In the genomic region with DNA sequence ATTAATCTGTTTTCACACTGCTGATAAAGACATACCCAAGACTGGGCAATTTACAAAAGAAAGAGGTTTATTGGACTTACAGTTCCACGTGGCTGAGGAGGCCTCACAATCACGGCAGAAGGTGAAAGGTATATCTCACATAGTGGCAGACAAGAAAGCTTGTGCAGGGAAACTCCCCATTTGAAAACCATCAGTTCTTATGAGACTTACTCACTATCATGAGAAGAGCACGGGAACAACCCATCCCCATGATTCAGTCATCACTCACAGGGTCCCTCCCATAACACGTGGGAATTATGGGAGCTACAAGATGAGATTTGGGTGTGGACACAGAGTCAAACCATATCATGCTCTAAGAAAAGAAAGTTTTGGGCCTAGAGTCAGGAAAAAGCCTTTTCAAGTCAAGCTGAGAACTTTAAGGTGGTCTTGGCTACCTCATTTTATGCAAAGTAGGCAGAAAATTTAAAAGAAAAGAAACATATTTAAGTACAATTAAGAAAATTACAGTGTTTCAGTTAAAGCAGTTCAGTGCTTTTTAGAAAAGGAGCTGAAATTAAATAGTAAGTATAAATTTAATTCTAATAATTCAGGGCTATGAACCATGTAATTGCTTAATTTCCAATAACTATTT, we compare ENCODE assay signal across 1 cellular context.
TF ChIP-seq lines count a peak whose summit lies in the region.

No MANE protein-coding gene starts in this region.

TF ChIP-seq in GM12878, 131 proteins besides CTCF, POLR2A, EP300 and RAD21 (continued from another document):
- TF ChIP-seq, protein P1, sequence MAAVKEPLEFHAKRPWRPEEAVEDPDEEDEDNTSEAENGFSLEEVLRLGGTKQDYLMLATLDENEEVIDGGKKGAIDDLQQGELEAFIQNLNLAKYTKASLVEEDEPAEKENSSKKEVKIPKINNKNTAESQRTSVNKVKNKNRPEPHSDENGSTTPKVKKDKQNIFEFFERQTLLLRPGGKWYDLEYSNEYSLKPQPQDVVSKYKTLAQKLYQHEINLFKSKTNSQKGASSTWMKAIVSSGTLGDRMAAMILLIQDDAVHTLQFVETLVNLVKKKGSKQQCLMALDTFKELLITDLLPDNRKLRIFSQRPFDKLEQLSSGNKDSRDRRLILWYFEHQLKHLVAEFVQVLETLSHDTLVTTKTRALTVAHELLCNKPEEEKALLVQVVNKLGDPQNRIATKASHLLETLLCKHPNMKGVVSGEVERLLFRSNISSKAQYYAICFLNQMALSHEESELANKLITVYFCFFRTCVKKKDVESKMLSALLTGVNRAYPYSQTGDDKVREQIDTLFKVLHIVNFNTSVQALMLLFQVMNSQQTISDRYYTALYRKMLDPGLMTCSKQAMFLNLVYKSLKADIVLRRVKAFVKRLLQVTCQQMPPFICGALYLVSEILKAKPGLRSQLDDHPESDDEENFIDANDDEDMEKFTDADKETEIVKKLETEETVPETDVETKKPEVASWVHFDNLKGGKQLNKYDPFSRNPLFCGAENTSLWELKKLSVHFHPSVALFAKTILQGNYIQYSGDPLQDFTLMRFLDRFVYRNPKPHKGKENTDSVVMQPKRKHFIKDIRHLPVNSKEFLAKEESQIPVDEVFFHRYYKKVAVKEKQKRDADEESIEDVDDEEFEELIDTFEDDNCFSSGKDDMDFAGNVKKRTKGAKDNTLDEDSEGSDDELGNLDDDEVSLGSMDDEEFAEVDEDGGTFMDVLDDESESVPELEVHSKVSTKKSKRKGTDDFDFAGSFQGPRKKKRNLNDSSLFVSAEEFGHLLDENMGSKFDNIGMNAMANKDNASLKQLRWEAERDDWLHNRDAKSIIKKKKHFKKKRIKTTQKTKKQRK (IDR thresholded peaks at IDR 0.05; ENCODE audit: low read depth, low read length) = no peak
- TF ChIP-seq NRF1 (conservative IDR thresholded peaks at IDR 0.05; ENCODE audit: low read depth, low read length) (no peak), SMARCA5 (IDR thresholded peaks at IDR 0.05) (no peak), STAT1 (conservative IDR thresholded peaks at IDR 0.05) (no peak), BHLHE40 (IDR thresholded peaks at IDR 0.05; ENCODE audit: borderline replicate concordance in 1 of 2, low read depth in 2 of 2, low read length in 1 of 2) (peak in 1 of 2 experiments; percentile 72; a peak in 1 of 4 replicates), NBN (IDR thresholded peaks at IDR 0.05) (0 out of 2 replicates have a peak, but pooled peaks have one; percentile 20), SUZ12 (IDR thresholded peaks at IDR 0.05; ENCODE audit: unreplicated experiment) (no peak), GATAD2B (conservative IDR thresholded peaks at IDR 0.05; ENCODE audit: low read depth) (no peak)
- TF ChIP-seq, protein P2, sequence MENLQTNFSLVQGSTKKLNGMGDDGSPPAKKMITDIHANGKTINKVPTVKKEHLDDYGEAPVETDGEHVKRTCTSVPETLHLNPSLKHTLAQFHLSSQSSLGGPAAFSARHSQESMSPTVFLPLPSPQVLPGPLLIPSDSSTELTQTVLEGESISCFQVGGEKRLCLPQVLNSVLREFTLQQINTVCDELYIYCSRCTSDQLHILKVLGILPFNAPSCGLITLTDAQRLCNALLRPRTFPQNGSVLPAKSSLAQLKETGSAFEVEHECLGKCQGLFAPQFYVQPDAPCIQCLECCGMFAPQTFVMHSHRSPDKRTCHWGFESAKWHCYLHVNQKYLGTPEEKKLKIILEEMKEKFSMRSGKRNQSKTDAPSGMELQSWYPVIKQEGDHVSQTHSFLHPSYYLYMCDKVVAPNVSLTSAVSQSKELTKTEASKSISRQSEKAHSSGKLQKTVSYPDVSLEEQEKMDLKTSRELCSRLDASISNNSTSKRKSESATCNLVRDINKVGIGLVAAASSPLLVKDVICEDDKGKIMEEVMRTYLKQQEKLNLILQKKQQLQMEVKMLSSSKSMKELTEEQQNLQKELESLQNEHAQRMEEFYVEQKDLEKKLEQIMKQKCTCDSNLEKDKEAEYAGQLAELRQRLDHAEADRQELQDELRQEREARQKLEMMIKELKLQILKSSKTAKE (IDR thresholded peaks at IDR 0.05; ENCODE audit: low read depth, poor library complexity, severe bottlenecking) = peak; percentile 57
